Comparison of ENCODE assay signal across 1 cellular context in genomic region chr18:79211844-79212243, GRCh38.
TF ChIP-seq lines count a peak whose summit lies in the region.

No MANE protein-coding gene starts in this region.

TF ChIP-seq in HepG2, 621 proteins besides CTCF, POLR2A, EP300 and RAD21 (continued from another document and continues in another):
- TF ChIP-seq, protein P1, sequence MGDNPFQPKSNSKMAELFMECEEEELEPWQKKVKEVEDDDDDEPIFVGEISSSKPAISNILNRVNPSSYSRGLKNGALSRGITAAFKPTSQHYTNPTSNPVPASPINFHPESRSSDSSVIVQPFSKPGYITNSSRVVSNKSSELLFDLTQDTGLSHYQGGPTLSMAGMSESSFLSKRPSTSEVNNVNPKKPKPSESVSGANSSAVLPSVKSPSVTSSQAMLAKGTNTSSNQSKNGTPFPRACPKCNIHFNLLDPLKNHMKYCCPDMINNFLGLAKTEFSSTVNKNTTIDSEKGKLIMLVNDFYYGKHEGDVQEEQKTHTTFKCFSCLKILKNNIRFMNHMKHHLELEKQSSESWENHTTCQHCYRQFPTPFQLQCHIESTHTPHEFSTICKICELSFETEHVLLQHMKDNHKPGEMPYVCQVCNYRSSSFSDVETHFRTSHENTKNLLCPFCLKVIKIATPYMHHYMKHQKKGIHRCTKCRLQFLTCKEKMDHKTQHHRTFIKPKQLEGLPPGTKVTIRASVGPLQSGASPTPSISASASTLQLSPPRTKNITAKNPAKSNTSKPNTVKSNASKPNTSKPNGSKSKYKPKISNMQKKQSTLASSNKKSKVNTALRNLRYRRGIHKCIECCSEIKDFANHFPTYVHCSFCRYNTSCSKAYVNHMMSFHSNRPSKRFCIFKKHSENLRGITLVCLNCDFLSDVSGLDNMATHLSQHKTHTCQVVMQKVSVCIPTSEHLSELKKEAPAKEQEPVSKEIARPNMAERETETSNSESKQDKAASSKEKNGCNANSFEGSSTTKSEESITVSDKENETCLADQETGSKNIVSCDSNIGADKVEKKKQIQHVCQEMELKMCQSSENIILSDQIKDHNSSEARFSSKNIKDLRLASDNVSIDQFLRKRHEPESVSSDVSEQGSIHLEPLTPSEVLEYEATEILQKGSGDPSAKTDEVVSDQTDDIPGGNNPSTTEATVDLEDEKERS (CRISPR knock-in tag; IDR thresholded peaks at IDR 0.05), result no peak
- TF ChIP-seq ZFP41 (CRISPR knock-in tag; IDR thresholded peaks at IDR 0.05; ENCODE audit: borderline replicate concordance), result no peak
- no peak for TF ChIP-seq RELA (CRISPR knock-in tag; IDR thresholded peaks at IDR 0.05)
- TF ChIP-seq TP53 (CRISPR knock-in tag; conservative IDR thresholded peaks at IDR 0.05), result no peak
- no peak for TF ChIP-seq SSRP1 (CRISPR knock-in tag; IDR thresholded peaks at IDR 0.05)
- TF ChIP-seq TOE1 (CRISPR knock-in tag; IDR thresholded peaks at IDR 0.05), result no peak
- TF ChIP-seq, protein P2, sequence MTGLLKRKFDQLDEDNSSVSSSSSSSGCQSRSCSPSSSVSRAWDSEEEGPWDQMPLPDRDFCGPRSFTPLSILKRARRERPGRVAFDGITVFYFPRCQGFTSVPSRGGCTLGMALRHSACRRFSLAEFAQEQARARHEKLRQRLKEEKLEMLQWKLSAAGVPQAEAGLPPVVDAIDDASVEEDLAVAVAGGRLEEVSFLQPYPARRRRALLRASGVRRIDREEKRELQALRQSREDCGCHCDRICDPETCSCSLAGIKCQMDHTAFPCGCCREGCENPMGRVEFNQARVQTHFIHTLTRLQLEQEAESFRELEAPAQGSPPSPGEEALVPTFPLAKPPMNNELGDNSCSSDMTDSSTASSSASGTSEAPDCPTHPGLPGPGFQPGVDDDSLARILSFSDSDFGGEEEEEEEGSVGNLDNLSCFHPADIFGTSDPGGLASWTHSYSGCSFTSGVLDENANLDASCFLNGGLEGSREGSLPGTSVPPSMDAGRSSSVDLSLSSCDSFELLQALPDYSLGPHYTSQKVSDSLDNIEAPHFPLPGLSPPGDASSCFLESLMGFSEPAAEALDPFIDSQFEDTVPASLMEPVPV (CRISPR knock-in tag; IDR thresholded peaks at IDR 0.05), result no peak
- TF ChIP-seq ZNF792 (CRISPR knock-in tag; IDR thresholded peaks at IDR 0.05), result no peak
- TF ChIP-seq ZNF605 (CRISPR knock-in tag; IDR thresholded peaks at IDR 0.05), result no peak
- TF ChIP-seq CEBPB (IDR thresholded peaks at IDR 0.05; ENCODE audit: borderline replicate concordance, low read depth, low read length), result peak; percentile 94
- no peak for TF ChIP-seq ZNF337 (CRISPR knock-in tag; IDR thresholded peaks at IDR 0.05; ENCODE audit: borderline replicate concordance, low read depth)
- no peak for TF ChIP-seq ZNF556 (CRISPR knock-in tag; IDR thresholded peaks at IDR 0.05; ENCODE audit: borderline replicate concordance)
- TF ChIP-seq E2F1 (CRISPR knock-in tag; IDR thresholded peaks at IDR 0.05), result no peak
- no peak for TF ChIP-seq ZFP90 (CRISPR knock-in tag; IDR thresholded peaks at IDR 0.05; ENCODE audit: borderline replicate concordance)
- peak; percentile 20; the same call in 1 of the 2 replicates for TF ChIP-seq SOX13 (IDR thresholded peaks at IDR 0.05)
- peak in 1 of 2 experiments; percentile 90; a peak in 2 of 4 replicates for TF ChIP-seq SOX13 (CRISPR knock-in tag; conservative IDR thresholded peaks at IDR 0.05 in 1 of 2, IDR thresholded peaks at IDR 0.05 in 1 of 2)
- TF ChIP-seq KLF16 (CRISPR knock-in tag; IDR thresholded peaks at IDR 0.05), result no peak
- TF ChIP-seq, protein P3, sequence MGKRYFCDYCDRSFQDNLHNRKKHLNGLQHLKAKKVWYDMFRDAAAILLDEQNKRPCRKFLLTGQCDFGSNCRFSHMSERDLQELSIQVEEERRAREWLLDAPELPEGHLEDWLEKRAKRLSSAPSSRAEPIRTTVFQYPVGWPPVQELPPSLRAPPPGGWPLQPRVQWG (CRISPR knock-in tag; IDR thresholded peaks at IDR 0.05; ENCODE audit: borderline replicate concordance, low read depth), result no peak
- TF ChIP-seq, protein P4, sequence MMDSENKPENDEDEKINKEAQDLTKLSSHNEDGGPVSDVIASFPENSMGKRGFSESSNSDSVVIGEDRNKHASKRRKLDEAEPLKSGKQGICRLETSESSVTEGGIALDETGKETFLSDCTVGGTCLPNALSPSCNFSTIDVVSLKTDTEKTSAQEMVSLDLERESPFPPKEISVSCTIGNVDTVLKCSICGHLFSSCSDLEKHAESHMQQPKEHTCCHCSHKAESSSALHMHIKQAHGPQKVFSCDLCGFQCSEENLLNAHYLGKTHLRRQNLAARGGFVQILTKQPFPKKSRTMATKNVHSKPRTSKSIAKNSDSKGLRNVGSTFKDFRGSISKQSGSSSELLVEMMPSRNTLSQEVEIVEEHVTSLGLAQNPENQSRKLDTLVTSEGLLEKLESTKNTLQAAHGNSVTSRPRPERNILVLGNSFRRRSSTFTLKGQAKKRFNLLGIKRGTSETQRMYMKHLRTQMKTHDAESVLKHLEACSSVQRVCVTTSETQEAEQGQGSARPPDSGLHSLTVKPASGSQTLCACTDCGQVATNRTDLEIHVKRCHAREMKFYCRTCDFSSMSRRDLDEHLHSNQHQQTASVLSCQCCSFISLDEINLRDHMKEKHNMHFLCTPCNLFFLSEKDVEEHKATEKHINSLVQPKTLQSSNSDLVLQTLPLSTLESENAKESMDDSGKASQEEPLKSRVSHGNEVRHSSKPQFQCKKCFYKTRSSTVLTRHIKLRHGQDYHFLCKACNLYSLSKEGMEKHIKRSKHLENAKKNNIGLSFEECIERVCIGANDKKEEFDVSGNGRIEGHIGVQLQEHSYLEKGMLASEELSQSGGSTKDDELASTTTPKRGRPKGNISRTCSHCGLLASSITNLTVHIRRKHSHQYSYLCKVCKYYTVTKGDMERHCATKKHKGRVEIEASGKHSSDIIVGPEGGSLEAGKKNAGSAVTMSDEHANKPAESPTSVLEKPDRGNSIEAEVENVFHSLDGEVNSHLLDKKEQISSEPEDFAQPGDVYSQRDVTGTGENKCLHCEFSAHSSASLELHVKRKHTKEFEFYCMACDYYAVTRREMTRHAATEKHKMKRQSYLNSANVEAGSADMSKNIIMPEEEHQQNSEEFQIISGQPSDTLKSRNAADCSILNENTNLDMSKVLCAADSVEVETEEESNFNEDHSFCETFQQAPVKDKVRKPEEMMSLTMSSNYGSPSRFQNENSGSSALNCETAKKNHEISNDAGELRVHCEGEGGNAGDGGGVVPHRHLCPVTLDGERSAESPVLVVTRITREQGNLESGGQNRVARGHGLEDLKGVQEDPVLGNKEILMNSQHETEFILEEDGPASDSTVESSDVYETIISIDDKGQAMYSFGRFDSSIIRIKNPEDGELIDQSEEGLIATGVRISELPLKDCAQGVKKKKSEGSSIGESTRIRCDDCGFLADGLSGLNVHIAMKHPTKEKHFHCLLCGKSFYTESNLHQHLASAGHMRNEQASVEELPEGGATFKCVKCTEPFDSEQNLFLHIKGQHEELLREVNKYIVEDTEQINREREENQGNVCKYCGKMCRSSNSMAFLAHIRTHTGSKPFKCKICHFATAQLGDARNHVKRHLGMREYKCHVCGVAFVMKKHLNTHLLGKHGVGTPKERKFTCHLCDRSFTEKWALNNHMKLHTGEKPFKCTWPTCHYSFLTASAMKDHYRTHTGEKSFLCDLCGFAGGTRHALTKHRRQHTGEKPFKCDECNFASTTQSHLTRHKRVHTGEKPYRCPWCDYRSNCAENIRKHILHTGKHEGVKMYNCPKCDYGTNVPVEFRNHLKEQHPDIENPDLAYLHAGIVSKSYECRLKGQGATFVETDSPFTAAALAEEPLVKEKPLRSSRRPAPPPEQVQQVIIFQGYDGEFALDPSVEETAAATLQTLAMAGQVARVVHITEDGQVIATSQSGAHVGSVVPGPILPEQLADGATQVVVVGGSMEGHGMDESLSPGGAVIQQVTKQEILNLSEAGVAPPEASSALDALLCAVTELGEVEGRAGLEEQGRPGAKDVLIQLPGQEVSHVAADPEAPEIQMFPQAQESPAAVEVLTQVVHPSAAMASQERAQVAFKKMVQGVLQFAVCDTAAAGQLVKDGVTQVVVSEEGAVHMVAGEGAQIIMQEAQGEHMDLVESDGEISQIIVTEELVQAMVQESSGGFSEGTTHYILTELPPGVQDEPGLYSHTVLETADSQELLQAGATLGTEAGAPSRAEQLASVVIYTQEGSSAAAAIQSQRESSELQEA (CRISPR knock-in tag; IDR thresholded peaks at IDR 0.05; ENCODE audit: not compliant biosample characterization), result no peak
- TF ChIP-seq BRD4 (CRISPR knock-in tag; IDR thresholded peaks at IDR 0.05), result no peak
- no peak for TF ChIP-seq THAP7 (CRISPR knock-in tag; IDR thresholded peaks at IDR 0.05)
- TF ChIP-seq, protein P5, sequence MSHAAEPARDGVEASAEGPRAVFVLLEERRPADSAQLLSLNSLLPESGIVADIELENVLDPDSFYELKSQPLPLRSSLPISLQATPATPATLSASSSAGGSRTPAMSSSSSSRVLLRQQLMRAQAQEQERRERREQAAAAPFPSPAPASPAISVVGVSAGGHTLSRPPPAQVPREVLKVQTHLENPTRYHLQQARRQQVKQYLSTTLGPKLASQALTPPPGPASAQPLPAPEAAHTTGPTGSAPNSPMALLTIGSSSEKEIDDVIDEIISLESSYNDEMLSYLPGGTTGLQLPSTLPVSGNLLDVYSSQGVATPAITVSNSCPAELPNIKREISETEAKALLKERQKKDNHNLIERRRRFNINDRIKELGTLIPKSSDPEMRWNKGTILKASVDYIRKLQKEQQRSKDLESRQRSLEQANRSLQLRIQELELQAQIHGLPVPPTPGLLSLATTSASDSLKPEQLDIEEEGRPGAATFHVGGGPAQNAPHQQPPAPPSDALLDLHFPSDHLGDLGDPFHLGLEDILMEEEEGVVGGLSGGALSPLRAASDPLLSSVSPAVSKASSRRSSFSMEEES (CRISPR knock-in tag; IDR thresholded peaks at IDR 0.05), result no peak
- peak; percentile 83 for TF ChIP-seq CEBPG (CRISPR knock-in tag; IDR thresholded peaks at IDR 0.05)
- no peak for TF ChIP-seq FUBP1 (CRISPR knock-in tag; IDR thresholded peaks at IDR 0.05; ENCODE audit: borderline replicate concordance)
- TF ChIP-seq, protein P6, sequence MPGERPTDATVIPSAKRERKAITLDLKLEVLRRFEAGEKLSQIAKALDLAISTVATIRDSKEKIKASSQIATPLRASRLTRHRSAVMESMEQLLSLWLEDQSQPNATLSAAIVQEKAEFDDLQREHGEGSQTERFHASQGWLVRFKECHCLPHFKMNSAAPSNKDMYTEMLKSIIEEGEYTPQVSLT (CRISPR knock-in tag; IDR thresholded peaks at IDR 0.05; ENCODE audit: borderline replicate concordance, low read depth), result no peak
- no peak for TF ChIP-seq KAT7 (CRISPR knock-in tag; IDR thresholded peaks at IDR 0.05; ENCODE audit: borderline replicate concordance)
- TF ChIP-seq, protein P7, sequence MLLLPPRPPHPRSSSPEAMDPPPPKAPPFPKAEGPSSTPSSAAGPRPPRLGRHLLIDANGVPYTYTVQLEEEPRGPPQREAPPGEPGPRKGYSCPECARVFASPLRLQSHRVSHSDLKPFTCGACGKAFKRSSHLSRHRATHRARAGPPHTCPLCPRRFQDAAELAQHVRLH (CRISPR knock-in tag; IDR thresholded peaks at IDR 0.05; ENCODE audit: borderline replicate concordance, low read depth), result no peak
- no peak for TF ChIP-seq RNF219 (CRISPR knock-in tag; IDR thresholded peaks at IDR 0.05)
- no peak for TF ChIP-seq ZNF83 (CRISPR knock-in tag; IDR thresholded peaks at IDR 0.05; ENCODE audit: borderline replicate concordance)
- no peak for TF ChIP-seq ATF7-NPFF (CRISPR knock-in tag; IDR thresholded peaks at IDR 0.05; ENCODE audit: low read depth)
- no peak for TF ChIP-seq ZNF335 (CRISPR knock-in tag; IDR thresholded peaks at IDR 0.05)
- no peak for TF ChIP-seq SP1 (IDR thresholded peaks at IDR 0.05)
- TF ChIP-seq SP1 (CRISPR knock-in tag; IDR thresholded peaks at IDR 0.05), result no peak
